In genomic region chr11:36622431-36623136, GRCh38 we compare ENCODE assay signal across 1 cellular context.
TF ChIP-seq lines count a peak whose summit lies in the region.

No MANE protein-coding gene starts in this region.

TF ChIP-seq in K562, 482 proteins besides CTCF, POLR2A, EP300 and RAD21 (continued from another document):
- TF ChIP-seq PTTG1 (tag; IDR thresholded peaks at IDR 0.05; ENCODE audit: low read depth) = no peak
- TF ChIP-seq DEAF1 (CRISPR knock-in tag; IDR thresholded peaks at IDR 0.05) = peak; percentile 90
- no peak for TF ChIP-seq STAT6 (CRISPR knock-in tag; IDR thresholded peaks at IDR 0.05)
- no peak for TF ChIP-seq ZNF507 (tag; conservative IDR thresholded peaks at IDR 0.05)
- no peak for TF ChIP-seq ZNF133 (CRISPR knock-in tag; IDR thresholded peaks at IDR 0.05)
